ENCODE assay signal across 24 cellular contexts in the genomic region with DNA sequence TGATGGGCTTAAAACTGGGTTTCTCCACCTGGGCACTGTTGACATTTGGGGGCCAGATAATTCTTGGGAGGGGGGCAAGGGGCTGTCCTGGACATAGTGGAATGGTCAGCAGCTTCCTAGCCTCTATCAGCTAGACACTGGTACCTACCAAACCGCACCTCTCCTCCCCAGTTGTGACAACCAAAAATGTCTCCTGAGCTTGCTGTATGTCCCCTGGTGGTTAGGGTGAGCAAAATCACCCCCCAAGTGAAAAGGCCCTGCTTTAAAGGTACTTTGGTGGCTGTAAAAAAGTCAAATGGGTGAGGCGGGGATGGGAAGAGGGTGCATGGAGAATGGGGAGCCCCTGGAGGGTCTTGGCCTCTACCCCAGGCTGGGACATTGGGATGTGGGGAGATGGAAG.
DNase-seq lines count a peak whose midpoint lies in the region; ATAC-seq, FAIRE-seq and TF ChIP-seq lines count a peak whose summit lies in the region.
"Had no signal": no experiment of that assay in that cellular context is flagged by ENCODE, and none has a peak within 500 bp of the region (broad histone marks: within the 10 kb centered on the region; RNA-seq: fewer than 3 reads in every experiment).

No MANE protein-coding gene starts in this region.

- H3K27ac ChIP-seq in GM12878 (ENCODE audit: control insufficient read depth, insufficient read depth): no peak overlapping the region
- H3K27ac ChIP-seq in left ventricle myocardium inferior (replicated peaks): no peak overlapping the region
- H3K27ac ChIP-seq: RWPE1 had no signal

- no peak for TF ChIP-seq EP300 in GM12878 (IDR thresholded peaks at IDR 0.05; ENCODE audit: borderline replicate concordance in 1 of 2, control insufficient read depth in 1 of 2, low read depth in 2 of 2, low read length in 2 of 2)

- intact Hi-C loops in GM12878 (cut with micrococcal nuclease; ENCODE audit: unreplicated experiment): no loop called here
- intact Hi-C loops in left ventricle myocardium inferior (cut with micrococcal nuclease): no loop called here

- no peaks in the 10 kb centered on the region for H3K9me3 Mint-ChIP-seq in progenitor cell of endocrine pancreas (ENCODE audit: low read depth)
- H3K9me3 Mint-ChIP-seq: CD4-positive, alpha-beta memory T cell had no signal

- H3K4me3 ChIP-seq in GM12878: no peak overlapping the region
- no peak overlapping the region for H3K4me3 ChIP-seq in left ventricle myocardium inferior
- H3K4me3 ChIP-seq: K562 had no signal

- WGBS in GM12878 (ENCODE audit: insufficient coverage, insufficient replicate concordance, low lambda C conversion rate, missing lambda C conversion rate): 6% methylated on average over 2 of the region's 2 CpGs

- peaks cover 0 to 2% of the 10 kb centered on the region in 2 experiments; a peak in 1 of 4 replicates for H3K27me3 ChIP-seq in GM12878 (replicated peaks in 1 of 2; ENCODE audit: control insufficient read depth in 2 of 2, insufficient read depth in 2 of 2, low read length in 1 of 2)
- peaks cover 98% of the 10 kb centered on the region for H3K27me3 ChIP-seq in left ventricle myocardium inferior (ENCODE audit: low read depth)

- no peaks in the 10 kb centered on the region for H4K20me1 ChIP-seq in GM12878 (ENCODE audit: control insufficient read depth, insufficient read depth)

- ATAC-seq in GM12878: peak; percentile 42
- ATAC-seq: K562 had no signal

- TF ChIP-seq POLR2A in GM12878 (IDR thresholded peaks at IDR 0.05; ENCODE audit: low read depth, low read length): no peak

- no peak overlapping the region for H3K4me3 Mint-ChIP-seq in progenitor cell of endocrine pancreas (ENCODE audit: low read depth)
- H3K4me3 Mint-ChIP-seq: CD4-positive, alpha-beta memory T cell had no signal

- no TSS peak for BruUV-seq in GM12878 (replicated peaks; lab: Mats Ljungman, UMichigan)

- DNase-seq in NAMALWA (ENCODE audit: low spot score) (peak; percentile 24), GM12878 (ENCODE audit: low read depth, low spot score) (no peak), progenitor cell of endocrine pancreas (ENCODE audit: low spot score, unreplicated experiment) (no peak), DMS79 (lab: John Stamatoyannopoulos, UW) (no peak), left ventricle myocardium inferior (no peak), NCI-H82 treated with DMSO at 0.1 percent for 48 hours (lab: John Stamatoyannopoulos, UW; ENCODE audit: unreplicated experiment) (no peak)
- no peak for DNase-seq in stimulated activated CD4-positive, alpha-beta T cell treated with anti-CD3 and anti-CD28 coated beads, Interleukin-2, amount 100 ng/mL, for 48 hours
- DNase-seq: C1 segment of cervical spinal cord; CD4-positive, alpha-beta memory T cell; COR-L47; DND-41; MV-4-11; NCI-H1105 treated with DMSO at 0.1 percent for 48 hours; NCI-H146; NCI-H1930; NCI-H446; NCI-H524 treated with DMSO at 0.1 percent for 48 hours; NCI-H774; SHP77 had no signal

- H3K9me3 ChIP-seq in GM12878 (replicated peaks; ENCODE audit: control insufficient read depth, insufficient read depth, low read length) (no peaks in the 10 kb centered on the region), left ventricle myocardium inferior (replicated peaks) (no peaks in the 10 kb centered on the region)

- H3K27ac Mint-ChIP-seq in progenitor cell of endocrine pancreas: no peak overlapping the region
- H3K27ac Mint-ChIP-seq: CD4-positive, alpha-beta memory T cell had no signal

- POLR2A ChIA-PET in GM12878 (lab: Charles Lee): interaction anchor here (1.9 kb wide), 1 partner anchor 8 kb away, joined by 5 read pairs; no protein-coding TSS in a partner anchor

- peak; percentile 24 for TF ChIP-seq CTCF in GM12873 (IDR thresholded peaks at IDR 0.05; ENCODE audit: insufficient read depth, low read depth, low read length, missing control alignments)
- peak in 2 of 3 experiments; percentile 4 to 37; a peak in 1 of 6 replicates for TF ChIP-seq CTCF in GM12878 (IDR thresholded peaks at IDR 0.05 in 2 of 3, conservative IDR thresholded peaks at IDR 0.05 in 1 of 3; ENCODE audit: control insufficient read depth in 2 of 3, extremely low read depth in 1 of 3, insufficient read depth in 1 of 3, low read depth in 3 of 3, low read length in 3 of 3)
- TF ChIP-seq CTCF in progenitor cell of endocrine pancreas (IDR thresholded peaks at IDR 0.05; ENCODE audit: unreplicated experiment): peak; percentile 7
- no peak for TF ChIP-seq CTCF in left ventricle myocardium inferior (IDR thresholded peaks at IDR 0.05; ENCODE audit: borderline replicate concordance)

- no peak overlapping the region for H2AFZ ChIP-seq in GM12878 (ENCODE audit: control insufficient read depth, low read depth, low read length)

- no peak overlapping the region for H3K4me2 ChIP-seq in GM12878 (ENCODE audit: control insufficient read depth, insufficient read depth)

- no peaks in the 10 kb centered on the region for H3K79me2 ChIP-seq in GM12878 (ENCODE audit: control insufficient read depth, insufficient read depth, low read length)

- H3K36me3 Mint-ChIP-seq in progenitor cell of endocrine pancreas (ENCODE audit: insufficient read depth): no peaks in the 10 kb centered on the region
- H3K36me3 Mint-ChIP-seq: CD4-positive, alpha-beta memory T cell had no signal

- H3K27me3 Mint-ChIP-seq in progenitor cell of endocrine pancreas: peaks cover 26% of the 10 kb centered on the region

- 0 out of 2 replicates have a peak, but pooled peaks have one; percentile 14 for TF ChIP-seq RAD21 in GM12878 (IDR thresholded peaks at IDR 0.05; ENCODE audit: insufficient read depth, low read depth, low read length)

- H3K4me1 ChIP-seq in GM12878 (ENCODE audit: control insufficient read depth, insufficient read depth, low read length): peaks cover 21% of the 10 kb centered on the region
- no peaks in the 10 kb centered on the region for H3K4me1 ChIP-seq in left ventricle myocardium inferior

- H3K36me3 ChIP-seq in GM12878 (ENCODE audit: control insufficient read depth in 2 of 2, insufficient read depth in 2 of 2, low read length in 1 of 2): no peaks in the 10 kb centered on the region
- no peaks in the 10 kb centered on the region for H3K36me3 ChIP-seq in left ventricle myocardium inferior

- in situ Hi-C loops in GM12878 (cut with MboI): no loop called here

- RAD21 ChIA-PET in GM12878 (lab: Charles Lee; ENCODE audit: unreplicated experiment): no interaction called here

- H3K9ac ChIP-seq in GM12878 (ENCODE audit: control insufficient read depth, insufficient read depth, low read length): no peak overlapping the region

- SMC1A ChIA-PET in GM12878 (lab: Charles Lee; ENCODE audit: uncharacterized antibody, unreplicated experiment): interaction anchor here (2.8 kb wide), 1 partner anchor 13 kb away, joined by 8 read pairs; no protein-coding TSS in a partner anchor

- H3K4me1 Mint-ChIP-seq in progenitor cell of endocrine pancreas (ENCODE audit: low read depth): peaks cover 6% of the 10 kb centered on the region
- H3K4me1 Mint-ChIP-seq: CD4-positive, alpha-beta memory T cell had no signal

- no peak for FAIRE-seq in GM12878 (lab: Jason Lieb, UNC)
- FAIRE-seq: GM19239, H54, K562 had no signal

- CTCF ChIA-PET in GM12878 (lab: Yijun Ruan, JAX): interaction anchor here (1.2 to 2.1 kb wide), 3 partner anchors 9 to 13 kb away, joined by 5 to 13 read pairs (median 10); no protein-coding TSS in a partner anchor

TF ChIP-seq in GM12878, 131 proteins besides CTCF, POLR2A, EP300 and RAD21 (continues in another document):
- no peak for TF ChIP-seq MTA3 (IDR thresholded peaks at IDR 0.05; ENCODE audit: borderline replicate concordance, low read length)
- no peak for TF ChIP-seq IKZF1 (conservative IDR thresholded peaks at IDR 0.05)
- TF ChIP-seq MYB (IDR thresholded peaks at IDR 0.05; ENCODE audit: borderline replicate concordance, low read depth, low read length): no peak
- no peak for TF ChIP-seq SMARCA5 (IDR thresholded peaks at IDR 0.05)
- TF ChIP-seq, protein P1, sequence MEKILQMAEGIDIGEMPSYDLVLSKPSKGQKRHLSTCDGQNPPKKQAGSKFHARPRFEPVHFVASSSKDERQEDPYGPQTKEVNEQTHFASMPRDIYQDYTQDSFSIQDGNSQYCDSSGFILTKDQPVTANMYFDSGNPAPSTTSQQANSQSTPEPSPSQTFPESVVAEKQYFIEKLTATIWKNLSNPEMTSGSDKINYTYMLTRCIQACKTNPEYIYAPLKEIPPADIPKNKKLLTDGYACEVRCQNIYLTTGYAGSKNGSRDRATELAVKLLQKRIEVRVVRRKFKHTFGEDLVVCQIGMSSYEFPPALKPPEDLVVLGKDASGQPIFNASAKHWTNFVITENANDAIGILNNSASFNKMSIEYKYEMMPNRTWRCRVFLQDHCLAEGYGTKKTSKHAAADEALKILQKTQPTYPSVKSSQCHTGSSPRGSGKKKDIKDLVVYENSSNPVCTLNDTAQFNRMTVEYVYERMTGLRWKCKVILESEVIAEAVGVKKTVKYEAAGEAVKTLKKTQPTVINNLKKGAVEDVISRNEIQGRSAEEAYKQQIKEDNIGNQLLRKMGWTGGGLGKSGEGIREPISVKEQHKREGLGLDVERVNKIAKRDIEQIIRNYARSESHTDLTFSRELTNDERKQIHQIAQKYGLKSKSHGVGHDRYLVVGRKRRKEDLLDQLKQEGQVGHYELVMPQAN (conservative IDR thresholded peaks at IDR 0.05): no peak
- no peak for TF ChIP-seq HCFC1 (IDR thresholded peaks at IDR 0.05; ENCODE audit: low read length)
- TF ChIP-seq STAT1 (conservative IDR thresholded peaks at IDR 0.05): no peak
- TF ChIP-seq BMI1 (IDR thresholded peaks at IDR 0.05; ENCODE audit: borderline replicate concordance): no peak
- no peak for TF ChIP-seq ZNF217 (IDR thresholded peaks at IDR 0.05)
- no peak for TF ChIP-seq TBL1XR1 (IDR thresholded peaks at IDR 0.05; ENCODE audit: low read depth, low read length)
- TF ChIP-seq FOXM1 (IDR thresholded peaks at IDR 0.05; ENCODE audit: low read depth, low read length): no peak
- no peak for TF ChIP-seq BHLHE40 (IDR thresholded peaks at IDR 0.05; ENCODE audit: borderline replicate concordance in 1 of 2, low read depth in 2 of 2, low read length in 1 of 2)
- no peak for TF ChIP-seq PML (IDR thresholded peaks at IDR 0.05; ENCODE audit: low read length)
